Comparison of ENCODE assay signal across 8 cellular contexts in the genomic region with DNA sequence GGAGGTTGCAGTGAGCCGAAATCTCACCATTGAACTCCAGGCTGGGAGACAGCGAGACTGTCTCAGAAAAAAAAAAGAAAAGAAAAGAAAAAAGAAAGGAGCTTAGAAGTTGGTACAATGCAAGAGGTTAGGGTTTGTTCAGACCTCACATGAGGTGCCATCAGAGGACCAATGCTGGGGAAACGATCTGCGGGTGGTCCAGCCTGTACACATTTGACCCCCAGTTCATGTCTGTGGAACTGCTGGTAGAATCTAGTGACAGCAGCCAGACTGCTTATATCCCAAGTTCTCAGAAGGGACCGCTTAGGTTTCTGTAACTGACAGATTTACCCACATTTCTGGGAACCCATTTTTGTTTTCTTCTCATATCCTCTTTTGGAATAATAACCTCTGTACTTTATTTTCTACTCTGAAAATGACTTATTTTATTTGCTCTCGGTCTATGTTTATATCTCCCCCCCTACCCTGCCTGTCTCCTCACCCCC. TPM values are rescaled to one million over a fixed set of nuclear protein-coding genes. Genes with fewer than 3 reads are reported as not detected.
A peak's percentile ranks its signal among the peaks of the same experiment; 100 is the strongest.
DNase-seq lines count a peak whose midpoint lies in the region; FAIRE-seq and TF ChIP-seq lines count a peak whose summit lies in the region.

No MANE protein-coding gene starts in this region.

- H3K27ac ChIP-seq in SK-N-MC (peak overlapping the region; percentile 83), esophagus (ENCODE audit: low read depth in 2 of 2, low read length in 1 of 2) (peak overlapping the region; percentile 95 to 99)

- DNase-seq in GM12891 (ENCODE audit: insufficient read length, low spot score) (no peak), SK-N-MC (ENCODE audit: low read depth, low spot score) (no peak), NCI-H187 (lab: John Stamatoyannopoulos, UW) (no peak), Caco-2 (no peak), NCI-H748 treated with DMSO at 0.1 percent for 48 hours (lab: John Stamatoyannopoulos, UW) (no peak), LoVo (ENCODE audit: low spot score) (no peak)

- FAIRE-seq in GM12891 (lab: Jason Lieb, UNC) = no peak

- peaks cover 13% of the 10 kb centered on the region for H3K36me3 Mint-ChIP-seq in Caco-2 (ENCODE audit: insufficient read depth, unreplicated experiment)

- H3K27me3 Mint-ChIP-seq in Caco-2 (ENCODE audit: insufficient read depth, unreplicated experiment) = no peaks in the 10 kb centered on the region

- H3K9ac ChIP-seq in SK-N-MC (ENCODE audit: insufficient read length) (peak overlapping the region; percentile 74), skeletal muscle satellite cell (ENCODE audit: low read depth, low read length) (peak overlapping the region; percentile 96)

- CTCF ChIA-PET in Caco-2 (lab: Charles Lee) = no interaction called here

- POLR2A ChIA-PET in Caco-2 (lab: Charles Lee) = no interaction called here

- BruUV-seq in Caco-2 (replicated peaks; lab: Mats Ljungman, UMichigan) = no TSS peak

- H3K4me1 ChIP-seq in esophagus (ENCODE audit: control insufficient read depth in 2 of 2, insufficient read depth in 2 of 2, low read length in 1 of 2) (peaks cover 0 to 14% of the 10 kb centered on the region in 2 donors), skeletal muscle satellite cell (ENCODE audit: control insufficient read depth, insufficient read depth, low read length) (peaks cover 35% of the 10 kb centered on the region), Caco-2 (0 out of 2 replicates have a peak, but pooled peaks cover 4% of the 10 kb centered on the region)

- 43 to 47% methylated on average over 6 of the region's 6 CpGs for WGBS in esophagus, 2 donors

- no peaks in the 10 kb centered on the region for H3K9me3 Mint-ChIP-seq in Caco-2 (ENCODE audit: unreplicated experiment)

- no peak overlapping the region for H3K27ac Mint-ChIP-seq in Caco-2 (ENCODE audit: unreplicated experiment)

- no peak overlapping the region for H3K4me3 Mint-ChIP-seq in Caco-2 (ENCODE audit: unreplicated experiment)

- no peak for TF ChIP-seq POLR2A in GM12891 (IDR thresholded peaks at IDR 0.05; ENCODE audit: low read depth, low read length)

- no peak for TF ChIP-seq CTCF in Caco-2 (IDR thresholded peaks at IDR 0.05; ENCODE audit: insufficient read depth in 1 of 2, low read depth in 1 of 2, low read length in 1 of 2, severe bottlenecking in 1 of 2, unreplicated experiment in 1 of 2)

- H3K4me2 ChIP-seq in skeletal muscle satellite cell (ENCODE audit: low read length) = peak overlapping the region; percentile 99

- H3K27me3 ChIP-seq in esophagus (ENCODE audit: control insufficient read depth in 1 of 2, insufficient read depth in 2 of 2, low read length in 2 of 2) (no peaks in the 10 kb centered on the region), skeletal muscle satellite cell (ENCODE audit: control insufficient read depth, insufficient read depth, low read length) (no peaks in the 10 kb centered on the region), Caco-2 (replicated peaks; ENCODE audit: control insufficient read depth, insufficient read depth, low read length) (no peaks in the 10 kb centered on the region)

- intact Hi-C loops in Caco-2 (cut with micrococcal nuclease; ENCODE audit: unreplicated experiment) = no loop called here

- H3K4me3 ChIP-seq in SK-N-MC (peak overlapping the region; percentile 78), esophagus (ENCODE audit: low read depth in 1 of 2, low read length in 2 of 2) (peak overlapping the region in 1 of 2 donors; percentile 77), skeletal muscle satellite cell (ENCODE audit: low read length) (peak overlapping the region; percentile 95), Caco-2 (ENCODE audit: low read depth, low read length) (no peak overlapping the region)

- H3K36me3 ChIP-seq in SK-N-MC (ENCODE audit: insufficient read depth, low read length) = peaks cover 8% of the 10 kb centered on the region
- peaks cover 7 to 9% of the 10 kb centered on the region in 2 donors for H3K36me3 ChIP-seq in esophagus (ENCODE audit: control insufficient read depth in 2 of 2, insufficient read depth in 2 of 2, low read length in 1 of 2)
- peaks cover 68% of the 10 kb centered on the region for H3K36me3 ChIP-seq in skeletal muscle satellite cell (ENCODE audit: insufficient read depth, low read length)
- no peaks in the 10 kb centered on the region for H3K36me3 ChIP-seq in Caco-2 (ENCODE audit: control insufficient read depth, insufficient read depth, low read length)

- peaks cover 13% of the 10 kb centered on the region for H3K4me1 Mint-ChIP-seq in Caco-2 (ENCODE audit: low read depth, unreplicated experiment)

- no peaks in the 10 kb centered on the region for H3K9me3 ChIP-seq in SK-N-MC (ENCODE audit: low read depth, low read length)
- H3K9me3 ChIP-seq in esophagus (ENCODE audit: control insufficient read depth in 2 of 2, insufficient read depth in 1 of 2, low read depth in 1 of 2, low read length in 1 of 2) = no peaks in the 10 kb centered on the region
- H3K9me3 ChIP-seq in skeletal muscle satellite cell (replicated peaks; ENCODE audit: low read length) = no peaks in the 10 kb centered on the region
- no peaks in the 10 kb centered on the region for H3K9me3 ChIP-seq in Caco-2

TF ChIP-seq in GM12891, 5 proteins besides CTCF, POLR2A, EP300 and RAD21:
- TF ChIP-seq POU2F2 (IDR thresholded peaks at IDR 0.05; ENCODE audit: low read depth, low read length) (no peak), SPI1 (IDR thresholded peaks at IDR 0.05; ENCODE audit: low read depth, low read length) (peak; percentile 62)

RNA-seq across cellular contexts. Expression of a gene that starts 4.7 kb away (rescaled TPM):
- 58.9 TPM for polyA plus RNA-seq in GM12891 (2012; ENCODE audit: low read depth, missing spikeins)
- polyA plus RNA-seq in esophagus = 10 to 100 TPM; 22.1 to 22.4 TPM
- 54.5 and 69.2 TPM in 2 replicates for total RNA-seq in skeletal muscle satellite cell (2012; rRNA removed)
- total RNA-seq in Caco-2 (2022) = 6.6 and 9.7 TPM in 2 replicates

RNA-seq across cellular contexts. Expression of a gene that starts 8.9 kb away (rescaled TPM):
- 25.6 TPM for polyA plus RNA-seq in GM12891 (2012; ENCODE audit: low read depth, missing spikeins)
- 10 to 100 TPM; 19.8 to 27.5 TPM for polyA plus RNA-seq in esophagus
- total RNA-seq in skeletal muscle satellite cell (2012; rRNA removed) = 23.1 and 27.7 TPM in 2 replicates
- 36.6 and 40.6 TPM in 2 replicates for total RNA-seq in Caco-2 (2022)

RNA-seq across cellular contexts. Expression of a gene that starts 9.0 kb away (rescaled TPM):
- polyA plus RNA-seq in GM12891 (2012; ENCODE audit: low read depth, missing spikeins) = 27.2 TPM
- polyA plus RNA-seq in esophagus = 10 to 100 TPM; 14.2 to 15.4 TPM
- 2.4 and 3.3 TPM in 2 replicates for total RNA-seq in skeletal muscle satellite cell (2012; rRNA removed)
- total RNA-seq in Caco-2 (2022) = 31.7 and 32.1 TPM in 2 replicates

RNA-seq across cellular contexts. Expression of a gene that starts 34.8 kb away (rescaled TPM):
- polyA plus RNA-seq in GM12891 (2012; ENCODE audit: low read depth, missing spikeins) = 13.7 TPM
- polyA plus RNA-seq in esophagus = 10 to 100 TPM; 15.3 to 24.3 TPM
- total RNA-seq in skeletal muscle satellite cell (2012; rRNA removed) = 2.8 and 3.9 TPM in 2 replicates
- 25.4 and 25.7 TPM in 2 replicates for total RNA-seq in Caco-2 (2022)

RNA-seq across cellular contexts. Expression of a gene that starts 35.3 kb away (rescaled TPM):
- 31.0 TPM for polyA plus RNA-seq in GM12891 (2012; ENCODE audit: low read depth, missing spikeins)
- polyA plus RNA-seq in esophagus = 1 to 10 TPM; 5.9 to 8.1 TPM
- total RNA-seq in skeletal muscle satellite cell (2012; rRNA removed) = 6.1 and 7.6 TPM in 2 replicates
- 46.6 and 48.6 TPM in 2 replicates for total RNA-seq in Caco-2 (2022)
